Comparison of ENCODE assay signal across 16 cellular contexts in genomic region chr18:72811047-72811446, GRCh38. TPM values are rescaled to one million over a fixed set of nuclear protein-coding genes. Genes with fewer than 3 reads are reported as not detected.
DNase-seq lines count a peak whose midpoint lies in the region; ATAC-seq lines count a peak whose summit lies in the region.
"Had no signal": no experiment of that assay in that cellular context is flagged by ENCODE, and none has a peak within 500 bp of the region (broad histone marks: within the 10 kb centered on the region; RNA-seq: fewer than 3 reads in every experiment).

No MANE protein-coding gene starts in this region.

- peak; percentile 94 for DNase-seq in SHP77 treated with DMSO at 0.1 percent for 48 hours (lab: John Stamatoyannopoulos, UW)
- DNase-seq in KG1 (lab: John Stamatoyannopoulos, UW): no peak
- no peak for DNase-seq in posterior vena cava (ENCODE audit: low spot score)
- DNase-seq in NCI-H2196 treated with DMSO at 0.1 percent for 48 hours (lab: John Stamatoyannopoulos, UW; ENCODE audit: unreplicated experiment): no peak
- no peak for DNase-seq in NOMO-1 treated with DMSO at 0.1 percent for 48 hours (lab: John Stamatoyannopoulos, UW; ENCODE audit: unreplicated experiment)
- DNase-seq: activated naive CD8-positive, alpha-beta T cell treated with anti-CD3 and anti-CD28 coated beads, Interleukin-2, amount 10 ng/mL, durations not matched to agents 7 days and 5 days; C1 segment of cervical spinal cord; GDM1; NCI-H1694; ovary; substantia nigra had no signal

- intact Hi-C loops in posterior vena cava (cut with DNase I): no loop called here

- peak; percentile 91 for ATAC-seq in GM18858 (IDR thresholded peaks at IDR 0.05; ENCODE audit: unreplicated experiment)
- peak; percentile 79 for ATAC-seq in GM21390 (IDR thresholded peaks at IDR 0.05; ENCODE audit: unreplicated experiment)
- ATAC-seq in HG03565 (IDR thresholded peaks at IDR 0.05; ENCODE audit: unreplicated experiment): peak; percentile 66
- ATAC-seq: K562, Panc1 had no signal

RNA-seq across cellular contexts. Expression of gene NETO1, which starts 56.7 kb away (rescaled TPM):
- total RNA-seq in posterior vena cava: under 1 TPM; 0.56 to 0.62 TPM
- total RNA-seq: activated naive CD8-positive, alpha-beta T cell treated with anti-CD3 and anti-CD28 coated beads, Interleukin-2, amount 10 ng/mL, durations not matched to agents 7 days and 5 days; K562 had no signal
